In genomic region chr6:110826236-110827129, GRCh38 we compare ENCODE assay signal across 11 cellular contexts. TPM values are rescaled to one million over a fixed set of nuclear protein-coding genes. Genes with fewer than 3 reads are reported as not detected.
A peak's percentile ranks its signal among the peaks of the same experiment; 100 is the strongest.
DNase-seq lines count a peak whose midpoint lies in the region; ATAC-seq, FAIRE-seq and TF ChIP-seq lines count a peak whose summit lies in the region.
"Had no signal": no experiment of that assay in that cellular context is flagged by ENCODE, and none has a peak within 500 bp of the region (broad histone marks: within the 10 kb centered on the region; RNA-seq: fewer than 3 reads in every experiment).

No MANE protein-coding gene starts in this region.

- 0 out of 2 replicates have a peak overlapping the region, but pooled peaks have one; percentile 41 for H4K91ac ChIP-seq in IMR-90 (ENCODE audit: insufficient read depth, low read depth, low read length)

- dilution Hi-C loops in IMR-90 (cut with HindIII; ENCODE audit: low sequenced_read_pairs, unreplicated experiment): no loop called here

- H3K4me1 ChIP-seq in IMR-90 (ENCODE audit: control insufficient read depth, insufficient read depth, low read length) (peaks cover 4% of the 10 kb centered on the region), HepG2 (ENCODE audit: insufficient read depth, low read length) (peaks cover 22% of the 10 kb centered on the region), stomach (peaks cover 4 to 32% (median 15%) of the 10 kb centered on the region in 4 donors)
- H3K4me1 ChIP-seq: parathyroid adenoma had no signal

- H2BK20ac ChIP-seq in IMR-90 (ENCODE audit: low read depth, low read length): 0 out of 2 replicates have a peak overlapping the region, but pooled peaks have one; percentile 14

- H2BK15ac ChIP-seq in IMR-90 (ENCODE audit: low read depth, low read length): no peak overlapping the region

- H4K8ac ChIP-seq in IMR-90 (ENCODE audit: low read depth in 2 of 2, low read length in 2 of 2): peak overlapping the region in 1 of 2 experiments; percentile 67; a peak in 1 of 4 replicates

- peaks cover 3% of the 10 kb centered on the region for H3K79me2 ChIP-seq in HepG2 (ENCODE audit: insufficient read depth, low read length)
- H3K79me2 ChIP-seq: parathyroid adenoma had no signal

- 0 out of 2 replicates have a peak overlapping the region, but pooled peaks have one; percentile 7 for H3K18ac ChIP-seq in IMR-90 (ENCODE audit: low read depth, low read length)

- DNase-seq in IMR-90 (peak; percentile 22), amniotic epithelial cell (ENCODE audit: low read depth) (peak; percentile 40), HepG2 (ENCODE audit: low spot score) (no peak), stomach (no peak), NCI-H187 (lab: John Stamatoyannopoulos, UW) (no peak)
- DNase-seq in stimulated activated CD4-positive, alpha-beta T cell treated with anti-CD3 and anti-CD28 coated beads, Interleukin-4, amount 100 ng/mL, for 1 hour: no peak
- DNase-seq: DMS53, dorsolateral prefrontal cortex had no signal

- H3K23ac ChIP-seq in IMR-90 (ENCODE audit: low read depth, low read length): peak overlapping the region; percentile 66; the same call in 1 of the 2 replicates

- H3K9me3 ChIP-seq in IMR-90 (ENCODE audit: control insufficient read depth, insufficient read depth, low read length): no peaks in the 10 kb centered on the region
- no peaks in the 10 kb centered on the region for H3K9me3 ChIP-seq in HepG2 (ENCODE audit: low read length)
- H3K9me3 ChIP-seq in stomach: no peaks in the 10 kb centered on the region

- H3K9me1 ChIP-seq in IMR-90 (ENCODE audit: insufficient read depth, low read length): 0 out of 2 replicates have a peak, but pooled peaks cover 3% of the 10 kb centered on the region

- H3K4me3 ChIP-seq in IMR-90 (ENCODE audit: insufficient read depth, low read depth, low read length) (no peak overlapping the region), HepG2 (replicated peaks in 1 of 3; ENCODE audit: insufficient read depth in 1 of 3, low read depth in 2 of 3, low read length in 3 of 3) (peak overlapping the region; percentile 17 to 42 (median 19); a peak in 5 of 6 replicates), stomach (no peak overlapping the region)
- H3K4me3 ChIP-seq: dorsolateral prefrontal cortex had no signal

- TF ChIP-seq EP300 in HepG2 (IDR thresholded peaks at IDR 0.05; ENCODE audit: low read depth in 2 of 2, low read length in 2 of 2): no peak
- TF ChIP-seq EP300 in HepG2 (CRISPR knock-in tag; IDR thresholded peaks at IDR 0.05; ENCODE audit: borderline replicate concordance): no peak
- no peak for TF ChIP-seq EP300 in stomach (IDR thresholded peaks at IDR 0.05)

- H3K27me3 ChIP-seq in IMR-90 (ENCODE audit: control insufficient read depth, insufficient read depth, low read length): no peaks in the 10 kb centered on the region
- no peaks in the 10 kb centered on the region for H3K27me3 ChIP-seq in HepG2 (ENCODE audit: control insufficient read depth in 1 of 2, insufficient read depth in 2 of 2, low read length in 2 of 2)
- H3K27me3 ChIP-seq in stomach: no peaks in the 10 kb centered on the region
- H3K27me3 ChIP-seq: dorsolateral prefrontal cortex had no signal

- TF ChIP-seq RAD21 in IMR-90 (IDR thresholded peaks at IDR 0.05; ENCODE audit: low read length): no peak
- TF ChIP-seq RAD21 in HepG2 (CRISPR knock-in tag; IDR thresholded peaks at IDR 0.05): no peak

- H3K4ac ChIP-seq in IMR-90 (ENCODE audit: low read depth, low read length): no peak overlapping the region; the same call in 1 of the 2 replicates

- H2AK5ac ChIP-seq in IMR-90 (ENCODE audit: low read depth, low read length): no peak overlapping the region

- H4K5ac ChIP-seq in IMR-90 (ENCODE audit: low read depth, low read length): no peak overlapping the region

- no peak for FAIRE-seq in HepG2 (lab: Jason Lieb, UNC)

- no peak overlapping the region for H3K4me2 ChIP-seq in IMR-90 (ENCODE audit: low read depth, low read length)
- H3K4me2 ChIP-seq in HepG2 (ENCODE audit: low read depth, low read length): peak overlapping the region; percentile 71

- BruUV-seq in IMR-90 (replicated peaks; lab: Mats Ljungman, UMichigan) (no TSS peak), HepG2 (replicated peaks; lab: Mats Ljungman, UMichigan) (no TSS peak)

- intact Hi-C loops in IMR-90 (cut with micrococcal nuclease): no loop called here
- intact Hi-C loops in HepG2 (cut with micrococcal nuclease; ENCODE audit: unreplicated experiment): no loop called here
- intact Hi-C loops in stomach (cut with DNase I; ENCODE audit: low total_unique reads): no loop called here

- in situ Hi-C loops in IMR-90 (cut with MboI; ENCODE audit: low sequenced_read_pairs) (no loop called here), HepG2 (cut with HindIII; ENCODE audit: extremely low pct_ligation_motif_present, low pct_unique_long_range_greater_than_20kb) (no loop called here)

- H3K56ac ChIP-seq in IMR-90 (ENCODE audit: extremely low read depth, insufficient read depth, low read length): no peak overlapping the region

- H2BK5ac ChIP-seq in IMR-90 (ENCODE audit: low read depth, low read length, poor library complexity, severe bottlenecking): no peak overlapping the region

- no peak overlapping the region for H3K27ac ChIP-seq in IMR-90 (ENCODE audit: insufficient read depth, low read length)
- H3K27ac ChIP-seq in HepG2 (ENCODE audit: extremely low read length, insufficient read depth, low read length): peak overlapping the region; percentile 35
- peak overlapping the region in 3 of 5 donors; percentile 22 to 64 (median 50) for H3K27ac ChIP-seq in stomach
- H3K27ac ChIP-seq: parathyroid adenoma had no signal

- TF ChIP-seq POLR2A in IMR-90 (IDR thresholded peaks at IDR 0.05; ENCODE audit: low read depth, low read length) (no peak), HepG2 (IDR thresholded peaks at IDR 0.05; ENCODE audit: insufficient read depth in 1 of 2, low read depth in 2 of 2, low read length in 2 of 2) (no peak), stomach (IDR thresholded peaks at IDR 0.05) (no peak)

- H3K9ac ChIP-seq in IMR-90 (ENCODE audit: low read depth, low read length) (no peak overlapping the region), HepG2 (ENCODE audit: insufficient read depth, low read depth, low read length) (peak overlapping the region; percentile 57; the same call in 1 of the 2 replicates)
- H3K9ac ChIP-seq: parathyroid adenoma had no signal

- ATAC-seq in IMR-90 (ENCODE audit: low read depth): no peak; the same call in 1 of the 2 replicates
- peak; percentile 76 for ATAC-seq in HepG2
- ATAC-seq in HG02642 (IDR thresholded peaks at IDR 0.05; ENCODE audit: poor library complexity, unreplicated experiment): no peak
- ATAC-seq in GM21529 (IDR thresholded peaks at IDR 0.05; ENCODE audit: unreplicated experiment): no peak

- no peaks in the 10 kb centered on the region for H3K36me3 ChIP-seq in IMR-90 (ENCODE audit: control insufficient read depth, insufficient read depth, low read length)
- no peaks in the 10 kb centered on the region for H3K36me3 ChIP-seq in HepG2 (replicated peaks in 1 of 2; ENCODE audit: control insufficient read depth in 1 of 2, insufficient read depth in 2 of 2, low read length in 2 of 2)
- H3K36me3 ChIP-seq in stomach: no peaks in the 10 kb centered on the region

- peak overlapping the region; percentile 71 for H3K14ac ChIP-seq in IMR-90 (replicated peaks; ENCODE audit: low read depth, low read length)

- CTCF ChIA-PET in IMR-90 (lab: Yijun Ruan, JAX): interaction anchor here (1.0 kb wide), 1 partner anchor 16 kb away, joined by 11 read pairs; no protein-coding TSS in a partner anchor
- CTCF ChIA-PET in HepG2 (lab: Yijun Ruan, JAX; ENCODE audit: low intra/inter-chr PET ratio, low total read pairs): no interaction called here

- H3K79me1 ChIP-seq in IMR-90 (ENCODE audit: low read depth in 1 of 2, low read length in 2 of 2): no peaks in the 10 kb centered on the region

- no CpG with 5 or more reads among the region's 9 CpGs for WGBS in IMR-90 (ENCODE audit: extremely low coverage in 2 of 2, insufficient read length in 1 of 2), 2 experiments
- WGBS in HepG2 (ENCODE audit: low lambda C conversion rate): 36% methylated on average over 9 of the region's 9 CpGs
- WGBS in stomach, 5 donors: 49 to 64% (median 58%) methylated on average over 9 of the region's 9 CpGs

- no peak for TF ChIP-seq CTCF in IMR-90 (conservative IDR thresholded peaks at IDR 0.05; ENCODE audit: low read depth, low read length)
- no peak for TF ChIP-seq CTCF in HepG2 (CRISPR knock-in tag; IDR thresholded peaks at IDR 0.05)
- no peak for TF ChIP-seq CTCF in stomach (IDR thresholded peaks at IDR 0.05)

- H4K20me1 ChIP-seq in IMR-90 (ENCODE audit: insufficient read depth, low read length) (no peaks in the 10 kb centered on the region), HepG2 (ENCODE audit: insufficient read depth, low read length) (no peaks in the 10 kb centered on the region)

- H2AFZ ChIP-seq in IMR-90 (replicated peaks; ENCODE audit: low read length, poor library complexity) (peak overlapping the region; percentile 85), HepG2 (ENCODE audit: low read length) (peak overlapping the region; percentile 96)
- H2AFZ ChIP-seq: parathyroid adenoma had no signal

- H2BK120ac ChIP-seq in IMR-90 (ENCODE audit: low read depth, low read length): 0 out of 2 replicates have a peak overlapping the region, but pooled peaks have one; percentile 23

- POLR2A ChIA-PET in IMR-90 (lab: Charles Lee; ENCODE audit: unreplicated experiment) (interaction anchor here (0.7 kb wide), 1 partner anchor 48 kb away, joined by 4 read pairs; no protein-coding TSS in a partner anchor), HepG2 (lab: Yijun Ruan, JAX) (interaction anchor here (1.2 to 4.2 kb wide), 4 partner anchors 11 to 261 kb away, joined by 3 to 20 read pairs (median 6); partner anchors contain the start of genes AMD1 and CDK19)

- peak overlapping the region; percentile 50 for H2AK9ac ChIP-seq in IMR-90 (replicated peaks; ENCODE audit: low read depth, low read length, poor library complexity)

RNA-seq across cellular contexts. Expression of gene CDK19, which starts 11.2 kb away (rescaled TPM):
- total RNA-seq in IMR-90 (2012; rRNA removed): 6.8 and 7.5 TPM in 2 replicates
- 4.4 and 6.0 TPM in 2 replicates for polyA plus RNA-seq in IMR-90 (2012; rRNA removed)
- polyA plus RNA-seq in IMR-90 (2012; cell fraction: cytosol; rRNA removed): 1.6 TPM in 2 replicates
- 1.4 and 6.7 TPM in 2 replicates for polyA plus RNA-seq in IMR-90 (2012; cell fraction: nucleus; rRNA removed; ENCODE audit: low replicate concordance)
- total RNA-seq in HepG2 (2016; rRNA removed; fragmentation: Illumina TruSeq; extraction: Trizol): 13.4 and 20.8 TPM in 2 replicates
- 7.7 and 10.8 TPM in 2 replicates for total RNA-seq in HepG2 (2016; cell fraction: cytosol; rRNA removed; fragmentation: Illumina TruSeq; extraction: Trizol; ENCODE audit: low read depth)
- 14.1 and 18.9 TPM in 2 replicates for total RNA-seq in HepG2 (2016; cell fraction: insoluble cytoplasmic fraction; rRNA removed; fragmentation: Illumina TruSeq; extraction: Trizol)
- 7.2 and 7.7 TPM in 2 replicates for total RNA-seq in HepG2 (2016; cell fraction: membrane; rRNA removed; fragmentation: Illumina TruSeq; extraction: Trizol)
- 15.9 and 20.5 TPM in 2 replicates for total RNA-seq in HepG2 (2016; cell fraction: nucleus; rRNA removed; fragmentation: Illumina TruSeq; extraction: Trizol)
- 22.8 and 27.0 TPM in 2 replicates for polyA plus RNA-seq in HepG2 (2011; rRNA removed)
- polyA plus RNA-seq in HepG2 (2011; cell fraction: cytosol; rRNA removed): 11.7 and 16.3 TPM in 2 replicates
- 12.3 and 12.7 TPM in 2 replicates for polyA plus RNA-seq in HepG2 (2011; cell fraction: nucleus; rRNA removed)
- 22.1 and 28.8 TPM in 2 replicates for polyA plus RNA-seq in HepG2 (2012)
- polyA plus RNA-seq in HepG2 (2016; cell fraction: cytosol; fragmentation: Illumina TruSeq; extraction: Trizol; ENCODE audit: low read depth): 2.0 and 2.3 TPM in 2 replicates
- polyA plus RNA-seq in HepG2 (2016; cell fraction: insoluble cytoplasmic fraction; fragmentation: Illumina TruSeq; extraction: Trizol; ENCODE audit: low read depth): 16.9 and 17.0 TPM in 2 replicates
- polyA plus RNA-seq in HepG2 (2016; cell fraction: membrane; fragmentation: Illumina TruSeq; extraction: Trizol; ENCODE audit: low read depth): 5.5 and 5.7 TPM in 2 replicates
- polyA plus RNA-seq in HepG2 (2016; cell fraction: nucleus; fragmentation: Illumina TruSeq; extraction: Trizol; ENCODE audit: insufficient read depth, low read depth): 18.9 and 20.6 TPM in 2 replicates
- 7.3 and 19.3 TPM in 2 replicates for polyA minus RNA-seq in HepG2 (2011; rRNA and poly(A)+ RNA removed; ENCODE audit: low replicate concordance)
- 17.5 and 18.5 TPM in 2 replicates for polyA minus RNA-seq in HepG2 (2011; cell fraction: cytosol; rRNA and poly(A)+ RNA removed)
- polyA minus RNA-seq in HepG2 (2011; cell fraction: nucleus; rRNA and poly(A)+ RNA removed): 38.9 and 39.7 TPM in 2 replicates
- 10 to 100 TPM in 3 of 5 donors, 1 to 10 TPM in 2; 5.5 to 23.5 (median 13.4) TPM for total RNA-seq in stomach
- 1 to 10 TPM; 5.4 to 7.3 (median 5.9) TPM for polyA plus RNA-seq in stomach

RNA-seq across cellular contexts. Expression of gene AMD1, which starts 48.1 kb away (rescaled TPM):
- total RNA-seq in IMR-90 (2012; rRNA removed) (65.8 and 117 TPM in 2 replicates), HepG2 (2016; rRNA removed; fragmentation: Illumina TruSeq; extraction: Trizol) (123 and 180 TPM in 2 replicates), stomach (100 to 1,000 TPM in 2 of 5 donors, 10 to 100 TPM in 2, 1 to 10 TPM in 1; 8.4 to 179 (median 57.6) TPM)
- polyA plus RNA-seq in IMR-90 (2012; rRNA removed) (32.2 TPM in 2 replicates), HepG2 (2011; rRNA removed) (77.3 and 108 TPM in 2 replicates), stomach (10 to 100 TPM; 21.7 to 53.3 (median 47.5) TPM)
- 3.7 and 14.1 TPM in 2 replicates for polyA plus RNA-seq in IMR-90 (2012; cell fraction: cytosol; rRNA removed)
- polyA plus RNA-seq in IMR-90 (2012; cell fraction: nucleus; rRNA removed; ENCODE audit: low replicate concordance): 1.5 and 17.5 TPM in 2 replicates
- total RNA-seq in HepG2 (2016; cell fraction: cytosol; rRNA removed; fragmentation: Illumina TruSeq; extraction: Trizol; ENCODE audit: low read depth): 29.0 and 33.5 TPM in 2 replicates
- 122 and 179 TPM in 2 replicates for total RNA-seq in HepG2 (2016; cell fraction: insoluble cytoplasmic fraction; rRNA removed; fragmentation: Illumina TruSeq; extraction: Trizol)
- 126 and 151 TPM in 2 replicates for total RNA-seq in HepG2 (2016; cell fraction: membrane; rRNA removed; fragmentation: Illumina TruSeq; extraction: Trizol)
- total RNA-seq in HepG2 (2016; cell fraction: nucleus; rRNA removed; fragmentation: Illumina TruSeq; extraction: Trizol): 105 and 115 TPM in 2 replicates
- 44.6 and 78.9 TPM in 2 replicates for polyA plus RNA-seq in HepG2 (2011; cell fraction: cytosol; rRNA removed)
- 41.4 and 56.1 TPM in 2 replicates for polyA plus RNA-seq in HepG2 (2011; cell fraction: nucleus; rRNA removed)
- polyA plus RNA-seq in HepG2 (2012): 120 and 146 TPM in 2 replicates
- polyA plus RNA-seq in HepG2 (2016; cell fraction: cytosol; fragmentation: Illumina TruSeq; extraction: Trizol; ENCODE audit: low read depth): 19.3 and 24.3 TPM in 2 replicates
- polyA plus RNA-seq in HepG2 (2016; cell fraction: insoluble cytoplasmic fraction; fragmentation: Illumina TruSeq; extraction: Trizol; ENCODE audit: low read depth): 158 and 161 TPM in 2 replicates
- 94.7 and 117 TPM in 2 replicates for polyA plus RNA-seq in HepG2 (2016; cell fraction: membrane; fragmentation: Illumina TruSeq; extraction: Trizol; ENCODE audit: low read depth)
- polyA plus RNA-seq in HepG2 (2016; cell fraction: nucleus; fragmentation: Illumina TruSeq; extraction: Trizol; ENCODE audit: insufficient read depth, low read depth): 108 and 109 TPM in 2 replicates
- polyA minus RNA-seq in HepG2 (2011; rRNA and poly(A)+ RNA removed; ENCODE audit: low replicate concordance): 54.3 and 58.3 TPM in 2 replicates
- polyA minus RNA-seq in HepG2 (2011; cell fraction: cytosol; rRNA and poly(A)+ RNA removed): 140 and 158 TPM in 2 replicates
- 214 and 279 TPM in 2 replicates for polyA minus RNA-seq in HepG2 (2011; cell fraction: nucleus; rRNA and poly(A)+ RNA removed)

Comparison
In these comparisons a context has a peak if more than half of its experiments do, and no peak if none do; other contexts are left out.
1. DNase-seq: peak in IMR-90 (single experiment) and amniotic epithelial cell (single experiment); none in HepG2 (single experiment), stomach (single experiment), NCI-H187 (0 of 2) and stimulated activated CD4-positive, alpha-beta T cell treated with anti-CD3 and anti-CD28 coated beads, Interleukin-4, amount 100 ng/mL, for 1 hour (single experiment).
2. H3K4me3 ChIP-seq: peak in HepG2 (3 of 3); none in IMR-90 (single experiment) and stomach (0 of 4).